22 cellular contexts compared by ENCODE assay signal in genomic region chr2:28381225-28382180, GRCh38. TPM values are rescaled to one million over a fixed set of nuclear protein-coding genes. Genes with fewer than 3 reads are reported as not detected.
DNase-seq lines count a peak whose midpoint lies in the region; ATAC-seq, FAIRE-seq and TF ChIP-seq lines count a peak whose summit lies in the region.
"Had no signal": no experiment of that assay in that cellular context is flagged by ENCODE, and none has a peak within 500 bp of the region (broad histone marks: within the 10 kb centered on the region; RNA-seq: fewer than 3 reads in every experiment).

No MANE protein-coding gene starts in this region.

- H2BK120ac ChIP-seq in H1 (replicated peaks; ENCODE audit: low read depth, low read length): no peak overlapping the region

- no peak overlapping the region for H3K4me2 ChIP-seq in H1 (ENCODE audit: insufficient read depth in 1 of 2, low read depth in 2 of 2, low read length in 2 of 2)
- H3K4me2 ChIP-seq: PC-9 had no signal

- TF ChIP-seq EP300 in H1 (IDR thresholded peaks at IDR 0.05; ENCODE audit: borderline replicate concordance in 1 of 2, low read depth in 2 of 2, low read length in 2 of 2): no peak

- no peaks in the 10 kb centered on the region for H3K79me2 ChIP-seq in H1 (ENCODE audit: control insufficient read depth in 1 of 2, insufficient read depth in 2 of 2, low read length in 2 of 2)
- H3K79me2 ChIP-seq: parathyroid adenoma had no signal

- H2BK20ac ChIP-seq in H1 (ENCODE audit: low read length): no peak overlapping the region

- peaks cover 1% of the 10 kb centered on the region for H3K4me1 Mint-ChIP-seq in HFFc6 (ENCODE audit: low read depth)

- H2BK12ac ChIP-seq in H1 (ENCODE audit: low read depth, low read length): no peak overlapping the region

- TF ChIP-seq POLR2A in H1 (IDR thresholded peaks at IDR 0.05; ENCODE audit: control extremely low read depth in 1 of 2, low read depth in 2 of 2, low read length in 2 of 2): no peak
- no peak for TF ChIP-seq POLR2A in spleen (IDR thresholded peaks at IDR 0.05)

- no peak for TF ChIP-seq RAD21 in H1 (IDR thresholded peaks at IDR 0.05 in 1 of 2, conservative IDR thresholded peaks at IDR 0.05 in 1 of 2; ENCODE audit: low read depth in 2 of 2, low read length in 2 of 2)

- no peak overlapping the region for H3K27ac Mint-ChIP-seq in HFFc6
- H3K27ac Mint-ChIP-seq: activated naive CD4-positive, alpha-beta T cell treated with anti-CD3 and anti-CD28 coated beads, Interleukin-2, amount 10 ng/mL, durations not matched to agents 7 days and 5 days had no signal

- H3K27ac ChIP-seq in H1 (ENCODE audit: low read depth, low read length) (no peak overlapping the region), spleen (no peak overlapping the region)
- H3K27ac ChIP-seq: parathyroid adenoma, PC-9 had no signal

- no peak overlapping the region for H2AK5ac ChIP-seq in H1 (ENCODE audit: low read depth, low read length)

- no peak overlapping the region for H2BK15ac ChIP-seq in H1 (ENCODE audit: low read length)

- no peak overlapping the region for H3K14ac ChIP-seq in H1 (ENCODE audit: insufficient read length)

- H3K56ac ChIP-seq in H1 (replicated peaks; ENCODE audit: insufficient read length, low read depth, low read length): no peak overlapping the region

- H3K27me3 ChIP-seq in H1 (replicated peaks in 1 of 4; ENCODE audit: control insufficient read depth in 3 of 4, extremely low read depth in 1 of 4, insufficient read depth in 3 of 4, low read length in 3 of 4): peaks cover 0 to 23% (median 11%) of the 10 kb centered on the region in 4 experiments; a peak in 4 of 7 replicates
- H3K27me3 ChIP-seq in spleen (replicated peaks in 1 of 7): peaks cover 0 to 16% (median 0%) of the 10 kb centered on the region in 7 donors

- H3K79me1 ChIP-seq in H1 (ENCODE audit: low read depth, low read length): no peaks in the 10 kb centered on the region

- no peak for FAIRE-seq in H1 (lab: Jason Lieb, UNC)
- FAIRE-seq: astrocyte, endometrium, TTC549 had no signal

- no peak for ATAC-seq in activated CD4-positive, CD25-positive, alpha-beta regulatory T cell treated with anti-CD3 and anti-CD28 coated beads, Interleukin-2, amount 50 U/mL, for 24 hours
- ATAC-seq: SK-N-SH treated with all-trans-retinoic acid at 6 μM for 48 hours had no signal

- H3K9me3 ChIP-seq in H1 (ENCODE audit: insufficient read depth in 2 of 2, low read depth in 1 of 2, low read length in 1 of 2): no peaks in the 10 kb centered on the region
- no peaks in the 10 kb centered on the region for H3K9me3 ChIP-seq in spleen

- no peaks in the 10 kb centered on the region for H3K9me3 Mint-ChIP-seq in HFFc6
- H3K9me3 Mint-ChIP-seq: activated naive CD4-positive, alpha-beta T cell treated with anti-CD3 and anti-CD28 coated beads, Interleukin-2, amount 10 ng/mL, durations not matched to agents 7 days and 5 days had no signal

- no peaks in the 10 kb centered on the region for H3K27me3 Mint-ChIP-seq in HFFc6 (ENCODE audit: insufficient read depth)

- no peak overlapping the region for H3K23ac ChIP-seq in H1 (ENCODE audit: insufficient read length)

- peaks cover 0 to 3% (median 3%) of the 10 kb centered on the region in 4 experiments; a peak in 2 of 7 replicates for H3K4me1 ChIP-seq in H1 (replicated peaks in 1 of 4; ENCODE audit: control insufficient read depth in 3 of 4, insufficient read depth in 4 of 4, low read length in 3 of 4)
- peaks cover 0 to 53% (median 15%) of the 10 kb centered on the region in 6 donors for H3K4me1 ChIP-seq in spleen
- H3K4me1 ChIP-seq: parathyroid adenoma had no signal

- POLR2A ChIA-PET in H1 (lab: Charles Lee; ENCODE audit: partially characterized antibody): interaction anchor here (2.3 kb wide), 2 partner anchors 9 to 12 kb away, joined by 7 to 16 read pairs; partner anchors contain the start of gene FOSL2

- H3K4me3 ChIP-seq in H1 (ENCODE audit: extremely low read depth in 1 of 4, insufficient read depth in 2 of 4, low read depth in 3 of 4, low read length in 4 of 4): no peak overlapping the region
- no peak overlapping the region for H3K4me3 ChIP-seq in spleen
- H3K4me3 ChIP-seq: PC-9 had no signal

- no peak overlapping the region for H3K4ac ChIP-seq in H1 (replicated peaks; ENCODE audit: insufficient read length, low read depth, low read length)

- no peak overlapping the region for H3K9ac ChIP-seq in H1 (replicated peaks in 1 of 4; ENCODE audit: extremely low read depth in 1 of 4, low read depth in 3 of 4, low read length in 3 of 4)
- H3K9ac ChIP-seq: parathyroid adenoma had no signal

- intact Hi-C loops in spleen (cut with DNase I; ENCODE audit: low total_unique reads): no loop called here

- no peak overlapping the region for H3K4me3 Mint-ChIP-seq in HFFc6
- H3K4me3 Mint-ChIP-seq: activated naive CD4-positive, alpha-beta T cell treated with anti-CD3 and anti-CD28 coated beads, Interleukin-2, amount 10 ng/mL, durations not matched to agents 7 days and 5 days had no signal

- H4K8ac ChIP-seq in H1 (ENCODE audit: extremely low read depth, insufficient read depth, low read length): no peak overlapping the region

- CTCF ChIA-PET in H1 (lab: Charles Lee; ENCODE audit: partially characterized antibody): interaction anchor here (1.0 to 2.2 kb wide), 4 partner anchors 10 to 108 kb away, joined by 3 to 6 read pairs (median 4); no protein-coding TSS in a partner anchor

- no peaks in the 10 kb centered on the region for H4K20me1 ChIP-seq in H1 (replicated peaks in 1 of 2; ENCODE audit: control insufficient read depth in 1 of 2, insufficient read depth in 2 of 2, low read length in 2 of 2)

- DNase-seq in HT-29 (ENCODE audit: low spot score) (peak; percentile 86), NCI-H69 (lab: John Stamatoyannopoulos, UW) (peak; percentile 26), H1 (ENCODE audit: low read depth in 1 of 2, low spot score in 2 of 2) (no peak), spleen (peak; percentile 34), HFFc6 (no peak), NCI-H226 (no peak)
- DNase-seq: activated CD4-positive, alpha-beta T cell treated with anti-CD3 and anti-CD28 coated beads, Interleukin-2, amount 50 U/mL, for 4 hours; activated naive CD4-positive, alpha-beta T cell treated with anti-CD3 and anti-CD28 coated beads, Interleukin-2, amount 10 ng/mL, durations not matched to agents 7 days and 5 days; activated T-cell treated with anti-CD3 and anti-CD28 coated beads, Interleukin-2, amount 50 U/mL, for 1 hour; GOT3; hypothalamus; Karpas-422; NCI-H1436 treated with DMSO at 0.1 percent for 48 hours; NCI-H446; PC-9; stimulated activated CD4-positive, alpha-beta T cell treated with anti-CD3 and anti-CD28 coated beads, Interleukin-4, amount 100 ng/mL, for 24 hours had no signal

- no peak overlapping the region for H2AFZ ChIP-seq in H1 (ENCODE audit: low read length)
- H2AFZ ChIP-seq: parathyroid adenoma, PC-9 had no signal

- no peaks in the 10 kb centered on the region for H3K36me3 Mint-ChIP-seq in HFFc6 (ENCODE audit: low read depth)
- H3K36me3 Mint-ChIP-seq: activated naive CD4-positive, alpha-beta T cell treated with anti-CD3 and anti-CD28 coated beads, Interleukin-2, amount 10 ng/mL, durations not matched to agents 7 days and 5 days had no signal

- no peak for TF ChIP-seq CTCF in H1 (IDR thresholded peaks at IDR 0.05; ENCODE audit: control extremely low read depth in 1 of 3, insufficient read depth in 1 of 3, low read depth in 1 of 3, low read length in 3 of 3)
- TF ChIP-seq CTCF in spleen (IDR thresholded peaks at IDR 0.05 in 8 of 11, conservative IDR thresholded peaks at IDR 0.05 in 3 of 11): no peak
- TF ChIP-seq CTCF in HFFc6 (IDR thresholded peaks at IDR 0.05): no peak

- H3K36me3 ChIP-seq in H1 (ENCODE audit: control insufficient read depth in 2 of 4, insufficient read depth in 4 of 4, low read length in 3 of 4) (no peaks in the 10 kb centered on the region), spleen (no peaks in the 10 kb centered on the region)

- H3K23me2 ChIP-seq in H1 (ENCODE audit: low read depth, low read length): no peaks in the 10 kb centered on the region; the same call in 1 of the 2 replicates

- H4K5ac ChIP-seq in H1 (ENCODE audit: insufficient read length, low read depth, low read length): no peak overlapping the region

- no peak overlapping the region for H3K18ac ChIP-seq in H1 (ENCODE audit: extremely low read depth, low read length)

- WGBS in H1 (ENCODE audit: extremely low coverage in 1 of 2, insufficient coverage in 1 of 2, insufficient read length in 1 of 2, insufficient replicate concordance in 2 of 2, low coverage in 1 of 2, low lambda C conversion rate in 2 of 2, missing lambda C conversion rate in 1 of 2), 2 experiments: 74% methylated on average over 11 of the region's 12 CpGs; no CpG with 5 or more reads in 1 of the 2 experiments
- 77 to 85% (median 81%) methylated on average over 11 to 12 of the region's 12 CpGs for WGBS in spleen, 5 donors

- H2BK5ac ChIP-seq in H1 (ENCODE audit: low read depth, low read length): no peak overlapping the region

- H4K91ac ChIP-seq in H1 (replicated peaks; ENCODE audit: insufficient read length, low read length): no peak overlapping the region

TF ChIP-seq in H1, 55 proteins besides CTCF, POLR2A, EP300 and RAD21:
- peak; percentile 54; the same call in 1 of the 2 replicates for TF ChIP-seq POLR2AphosphoS5 (IDR thresholded peaks at IDR 0.05; ENCODE audit: low read depth, low read length)
- TF ChIP-seq TCF12 (IDR thresholded peaks at IDR 0.05; ENCODE audit: low read depth, low read length): 0 out of 2 replicates have a peak, but pooled peaks have one; percentile 54
- TF ChIP-seq CTBP2 (IDR thresholded peaks at IDR 0.05; ENCODE audit: borderline replicate concordance, insufficient read depth, insufficient read length, low read length): no peak

RNA-seq across cellular contexts. Expression of gene FOSL2, which starts 11.2 kb away (rescaled TPM):
- 51.5 and 61.8 TPM in 2 replicates for total RNA-seq in HT-29 (2014; rRNA removed; shearing (Covaris generic))
- total RNA-seq in H1 (2021; fragmentation: NEBNext Ultra II Directional; extraction: Animal tissue kit (Norgen Biotek cat#: 25700)): 4.5 and 5.5 TPM in 2 replicates
- polyA plus RNA-seq in H1 (2011; rRNA removed) (1.5 TPM in 2 replicates), spleen (10 to 100 TPM in 1 of 3 donors, 1 to 10 TPM in 2; 3.2 to 14.8 (median 4.7) TPM)
- 1.5 TPM for polyA plus RNA-seq in H1 (2011; cell fraction: cytosol; rRNA removed)
- 2.2 TPM for polyA plus RNA-seq in H1 (2011; cell fraction: nucleus; rRNA removed)
- polyA plus RNA-seq in H1 (2012, experiment 1 of 2): 2.6 to 2.8 TPM (median 2.6 TPM) in 4 replicates
- polyA plus RNA-seq in H1 (2012, experiment 2 of 2): 1.9 TPM
- polyA plus RNA-seq in H1 (2013, experiment 1 of 2): 0.89 TPM
- polyA plus RNA-seq in H1 (2013, experiment 2 of 2): 0.90 TPM
- polyA minus RNA-seq in H1 (2011; rRNA and poly(A)+ RNA removed): 2.7 and 3.0 TPM in 2 replicates
- 2.6 TPM for polyA minus RNA-seq in H1 (2011; cell fraction: cytosol; rRNA and poly(A)+ RNA removed)
- 4.0 TPM for polyA minus RNA-seq in H1 (2011; cell fraction: nucleus; rRNA and poly(A)+ RNA removed)
- total RNA-seq in spleen: 100 to 1,000 TPM in 3 of 7 donors, 10 to 100 TPM in 4; 53.0 to 134 (median 97.1) TPM
- total RNA-seq in HFFc6 (2021; fragmentation: NEBNext Ultra II Directional; extraction: Animal tissue kit (Norgen Biotek cat#: 25700)): 100 to 1,000 TPM in 5 of 6 experiments, 10 to 100 TPM in 1; 90.1 to 128 (median 116) TPM

Comparison
In these comparisons a context has a peak if more than half of its experiments do, and no peak if none do; other contexts are left out.
1. DNase-seq: peak in HT-29 (single experiment), NCI-H69 (single experiment) and spleen (single experiment); none in H1 (0 of 2), HFFc6 (single experiment) and NCI-H226 (single experiment).